In the genomic region with DNA sequence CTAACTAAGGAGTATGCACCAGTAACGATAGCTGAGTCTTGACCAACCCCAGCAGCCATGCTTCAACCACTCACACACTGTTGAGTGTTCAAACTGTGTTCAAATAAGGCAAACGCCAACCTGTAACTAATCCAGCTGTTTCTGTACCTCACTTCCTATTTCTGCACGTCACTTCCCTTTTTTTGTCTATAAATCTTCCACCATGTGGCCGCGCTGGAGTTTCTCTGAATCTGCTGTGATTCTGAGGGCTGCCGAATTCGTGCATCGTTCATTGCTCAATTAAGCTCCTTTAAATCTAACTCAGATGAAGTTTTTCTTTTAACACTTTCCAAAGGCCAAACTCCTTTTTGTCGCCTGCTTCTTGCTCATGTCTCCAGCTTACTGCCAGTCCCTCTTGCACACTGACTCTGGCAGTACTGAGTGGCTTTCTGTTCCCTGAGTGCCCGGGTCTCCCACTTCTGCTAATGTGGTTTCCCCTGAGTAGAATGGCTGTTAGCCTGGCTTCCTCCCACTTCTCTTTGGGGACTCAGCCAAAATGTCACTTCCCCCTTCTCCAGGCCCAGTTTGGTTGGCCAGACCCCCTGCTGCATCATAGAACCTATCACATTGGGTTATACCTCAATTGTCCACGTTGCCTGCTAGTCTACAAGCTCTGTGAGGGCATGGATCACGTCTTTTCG, we compare ENCODE assay signal across 11 cellular contexts.
DNase-seq lines count a peak whose midpoint lies in the region; ATAC-seq and TF ChIP-seq lines count a peak whose summit lies in the region.
"Had no signal": no experiment of that assay in that cellular context is flagged by ENCODE, and none has a peak within 500 bp of the region (broad histone marks: within the 10 kb centered on the region; RNA-seq: fewer than 3 reads in every experiment).

No MANE protein-coding gene starts in this region.

- no peaks in the 10 kb centered on the region for H3K36me3 Mint-ChIP-seq in CD4-positive, alpha-beta memory T cell
- peaks cover 6% of the 10 kb centered on the region for H3K36me3 Mint-ChIP-seq in neural crest cell (ENCODE audit: low read depth)

- H3K27ac Mint-ChIP-seq in CD4-positive, alpha-beta memory T cell = peak overlapping the region in 2 of 7 donors; percentile 0 to 23
- H3K27ac Mint-ChIP-seq in neural crest cell (ENCODE audit: unreplicated experiment) = peak overlapping the region; percentile 35
- H3K27ac Mint-ChIP-seq: activated CD4-positive, alpha-beta T cell treated with anti-CD3 and anti-CD28 coated beads, Interleukin-2, amount 10 ng/mL, durations not matched to agents 7 days and 5 days had no signal

- no peaks in the 10 kb centered on the region for H3K27me3 ChIP-seq in CD4-positive, alpha-beta memory T cell (ENCODE audit: insufficient read depth, low read length)
- no peaks in the 10 kb centered on the region for H3K27me3 ChIP-seq in gastroesophageal sphincter

- POLR2A ChIA-PET in CD4-positive, alpha-beta memory T cell (lab: Charles Lee; ENCODE audit: partially characterized antibody) = no interaction called here

- no peak overlapping the region for H3K4me3 ChIP-seq in CD4-positive, alpha-beta memory T cell (ENCODE audit: low read length in 2 of 2)
- H3K4me3 ChIP-seq in gastroesophageal sphincter = no peak overlapping the region
- H3K4me3 ChIP-seq: psoas muscle had no signal

- no peaks in the 10 kb centered on the region for H3K36me3 ChIP-seq in CD4-positive, alpha-beta memory T cell (ENCODE audit: insufficient read depth, low read length)
- H3K36me3 ChIP-seq in gastroesophageal sphincter = no peaks in the 10 kb centered on the region

- 72 to 79% methylated on average over 7 to 13 of the region's 13 CpGs for whole genome bisulfite sequencing in gastroesophageal sphincter (ENCODE audit: low coverage in 1 of 2), 2 donors

- TF ChIP-seq EP300 in gastroesophageal sphincter (IDR thresholded peaks at IDR 0.05) = no peak

- ATAC-seq in gastroesophageal sphincter (peak; percentile 74), GM21367 (IDR thresholded peaks at IDR 0.05; ENCODE audit: unreplicated experiment) (no peak)
- ATAC-seq: psoas muscle had no signal

- intact Hi-C loops in CD4-positive, alpha-beta memory T cell (cut with micrococcal nuclease) = no loop called here

- CTCF ChIA-PET in CD4-positive, alpha-beta memory T cell (lab: Charles Lee; ENCODE audit: partially characterized antibody) = interaction anchor here (1.1 kb wide), 1 partner anchor 47 kb away, joined by 3 read pairs; no protein-coding TSS in a partner anchor

- no peaks in the 10 kb centered on the region for H3K9me3 ChIP-seq in CD4-positive, alpha-beta memory T cell (ENCODE audit: control insufficient read depth in 1 of 2, low read length in 2 of 2)
- peaks cover 0 to 12% (median 0%) of the 10 kb centered on the region in 3 donors for H3K9me3 ChIP-seq in gastroesophageal sphincter
- H3K9me3 ChIP-seq: psoas muscle had no signal

- peaks cover 4 to 14% (median 9%) of the 10 kb centered on the region in 4 donors for H3K4me1 Mint-ChIP-seq in CD4-positive, alpha-beta memory T cell
- no peaks in the 10 kb centered on the region for H3K4me1 Mint-ChIP-seq in neural crest cell

- no peak overlapping the region for H3K27ac ChIP-seq in CD4-positive, alpha-beta memory T cell (ENCODE audit: low read depth, low read length)
- no peak overlapping the region for H3K27ac ChIP-seq in gastroesophageal sphincter
- H3K27ac ChIP-seq: psoas muscle had no signal

- DNase-seq in CD4-positive, alpha-beta memory T cell = no peak
- DNase-seq in NOMO-1 (lab: John Stamatoyannopoulos, UW; ENCODE audit: unreplicated experiment in 2 of 2) (peak; percentile 95 to 99), neural crest cell (ENCODE audit: low read depth, low spot score) (no peak), NCI-H187 (lab: John Stamatoyannopoulos, UW) (no peak), DMS79 treated with DMSO at 0.1 percent for 48 hours (lab: John Stamatoyannopoulos, UW) (no peak), NCI-H2081 (lab: John Stamatoyannopoulos, UW) (no peak)
- DNase-seq: activated CD4-positive, alpha-beta T cell treated with anti-CD3 and anti-CD28 coated beads, Interleukin-2, amount 10 ng/mL, durations not matched to agents 7 days and 5 days; NCI-H1092 had no signal

- H3K27me3 Mint-ChIP-seq in CD4-positive, alpha-beta memory T cell = peaks cover 0 to 11% of the 10 kb centered on the region in 2 donors
- H3K27me3 Mint-ChIP-seq in neural crest cell (ENCODE audit: low read depth) = no peaks in the 10 kb centered on the region
- H3K27me3 Mint-ChIP-seq: activated CD4-positive, alpha-beta T cell treated with anti-CD3 and anti-CD28 coated beads, Interleukin-2, amount 10 ng/mL, durations not matched to agents 7 days and 5 days had no signal

- H3K9me3 Mint-ChIP-seq in CD4-positive, alpha-beta memory T cell = peaks cover 2 to 8% (median 5%) of the 10 kb centered on the region in 8 donors
- peaks cover 4% of the 10 kb centered on the region for H3K9me3 Mint-ChIP-seq in neural crest cell

- no peaks in the 10 kb centered on the region for H3K4me1 ChIP-seq in CD4-positive, alpha-beta memory T cell (ENCODE audit: insufficient read depth, low read length)
- H3K4me1 ChIP-seq in gastroesophageal sphincter = no peaks in the 10 kb centered on the region
- H3K4me1 ChIP-seq: psoas muscle had no signal

- no peak for TF ChIP-seq CTCF in gastroesophageal sphincter (IDR thresholded peaks at IDR 0.05)
- no peak for TF ChIP-seq CTCF in neural crest cell (conservative IDR thresholded peaks at IDR 0.05)

- no peak for TF ChIP-seq POLR2A in gastroesophageal sphincter (IDR thresholded peaks at IDR 0.05)

- peak overlapping the region in 5 of 8 donors; percentile 21 to 76 (median 57) for H3K4me3 Mint-ChIP-seq in CD4-positive, alpha-beta memory T cell
- H3K4me3 Mint-ChIP-seq in neural crest cell = no peak overlapping the region
- H3K4me3 Mint-ChIP-seq: activated CD4-positive, alpha-beta T cell treated with anti-CD3 and anti-CD28 coated beads, Interleukin-2, amount 10 ng/mL, durations not matched to agents 7 days and 5 days had no signal

Comparison
In these comparisons a context has a peak if more than half of its experiments do, and no peak if none do; other contexts are left out.
1. DNase-seq: peak in NOMO-1 (2 of 2); none in CD4-positive, alpha-beta memory T cell (0 of 5), neural crest cell (single experiment), NCI-H187 (0 of 2), DMS79 treated with DMSO at 0.1 percent for 48 hours (single experiment) and NCI-H2081 (0 of 2).